ENCODE assay signal across 22 cellular contexts in the genomic region with DNA sequence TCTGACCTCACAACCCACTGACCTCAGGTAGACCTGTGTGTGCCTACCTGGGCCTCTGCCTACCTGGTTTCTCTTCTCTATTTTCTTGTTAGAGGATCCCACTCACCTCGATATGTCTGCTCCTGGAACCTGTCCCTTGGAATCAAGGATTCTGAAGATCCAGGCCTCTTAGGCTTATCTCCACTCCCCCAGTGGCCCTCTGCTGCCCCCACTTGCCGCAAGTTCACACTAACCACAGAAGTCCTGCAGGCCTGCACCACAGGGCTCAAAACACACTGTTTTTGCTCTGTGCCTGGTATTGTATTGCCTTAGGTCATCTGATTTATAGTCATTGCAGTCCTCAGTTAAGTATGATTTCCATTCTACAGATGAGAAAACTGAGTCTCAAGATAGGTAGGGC. TPM values are rescaled to one million over a fixed set of nuclear protein-coding genes. Genes with fewer than 3 reads are reported as not detected.
DNase-seq lines count a peak whose midpoint lies in the region; ATAC-seq, FAIRE-seq and TF ChIP-seq lines count a peak whose summit lies in the region.
"Had no signal": no experiment of that assay in that cellular context is flagged by ENCODE, and none has a peak within 500 bp of the region (broad histone marks: within the 10 kb centered on the region; RNA-seq: fewer than 3 reads in every experiment).

No MANE protein-coding gene starts in this region.

- H3K4me3 Mint-ChIP-seq in natural killer cell (no peak overlapping the region), osteocyte (ENCODE audit: unreplicated experiment) (no peak overlapping the region)
- H3K4me3 Mint-ChIP-seq: activated naive CD4-positive, alpha-beta T cell treated with anti-CD3 and anti-CD28 coated beads, Interleukin-2, amount 10 ng/mL, durations not matched to agents 7 days and 5 days; brain had no signal

- intact Hi-C loops in natural killer cell (cut with micrococcal nuclease) = no loop called here

- POLR2A ChIA-PET in A549 (lab: Yijun Ruan, JAX) = no interaction called here

- TF ChIP-seq POLR2A in A549 (IDR thresholded peaks at IDR 0.05; ENCODE audit: low read length) = no peak

- no peaks in the 10 kb centered on the region for H3K36me3 Mint-ChIP-seq in natural killer cell
- no peaks in the 10 kb centered on the region for H3K36me3 Mint-ChIP-seq in osteocyte (ENCODE audit: unreplicated experiment)
- H3K36me3 Mint-ChIP-seq: activated naive CD4-positive, alpha-beta T cell treated with anti-CD3 and anti-CD28 coated beads, Interleukin-2, amount 10 ng/mL, durations not matched to agents 7 days and 5 days; brain had no signal

- TF ChIP-seq CTCF in A549 (IDR thresholded peaks at IDR 0.05) (peak; percentile 37; the same call in 2 of the 3 replicates), GM12872 (IDR thresholded peaks at IDR 0.05; ENCODE audit: insufficient read depth, low read depth, low read length) (peak; percentile 19; the same call in 1 of the 3 replicates), foreskin keratinocyte (conservative IDR thresholded peaks at IDR 0.05) (peak; percentile 20), natural killer cell (IDR thresholded peaks at IDR 0.05) (no peak), osteocyte (IDR thresholded peaks at IDR 0.05) (no peak)

- H3K9ac ChIP-seq in NT2/D1 (ENCODE audit: insufficient read length, low read depth) = no peak overlapping the region
- H3K9ac ChIP-seq: BLaER1 treated with 17β-estradiol and CSF1 and Interleukin-3, amounts not matched to agents 10 nM and 100 nM had no signal

- H3K4me2 ChIP-seq in A549 = no peak overlapping the region
- H3K4me2 ChIP-seq: BLaER1 treated with 17β-estradiol and CSF1 and Interleukin-3, amounts not matched to agents 10 nM and 100 nM had no signal

- H3K4me3 ChIP-seq in A549 = no peak overlapping the region
- H3K4me3 ChIP-seq in NT2/D1 (ENCODE audit: insufficient read length, low read depth) = no peak overlapping the region
- H3K4me3 ChIP-seq: BLaER1 treated with 17β-estradiol and CSF1 and Interleukin-3, amounts not matched to agents 10 nM and 100 nM; right atrium auricular region had no signal

- no peaks in the 10 kb centered on the region for H3K27me3 ChIP-seq in NT2/D1 (ENCODE audit: insufficient read depth, insufficient read length)
- peaks cover 7% of the 10 kb centered on the region for H3K27me3 ChIP-seq in foreskin keratinocyte
- H3K27me3 ChIP-seq: BLaER1 treated with 17β-estradiol and CSF1 and Interleukin-3, amounts not matched to agents 10 nM and 100 nM; right atrium auricular region had no signal

- no peak for FAIRE-seq in A549 (lab: Jason Lieb, UNC)
- FAIRE-seq: G401.6, GM19239, urothelium cell line had no signal

- DNase-seq in A549 (ENCODE audit: low read depth in 1 of 2, low spot score in 1 of 2) (peak in 1 of 2 experiments; percentile 38), NT2/D1 (ENCODE audit: low read depth, low spot score) (peak; percentile 11), foreskin keratinocyte (no peak), natural killer cell (no peak), osteocyte (ENCODE audit: extremely low spot score, unreplicated experiment) (no peak)
- DNase-seq in activated CD4-positive, alpha-beta T cell treated with anti-CD3 and anti-CD28 coated beads for 1 hour = no peak
- DNase-seq in activated T-cell treated with anti-CD3 and anti-CD28 coated beads, Interleukin-2, amount 50 U/mL, for 1 hour = no peak
- DNase-seq: activated naive CD4-positive, alpha-beta T cell treated with anti-CD3 and anti-CD28 coated beads, Interleukin-2, amount 10 ng/mL, durations not matched to agents 7 days and 5 days; effector memory CD4-positive, alpha-beta T cell; foreskin melanocyte; NCI-H2171; stimulated activated naive CD4-positive, alpha-beta T cell; T1000 had no signal

- 24% methylated on average over 2 of the region's 2 CpGs for WGBS in A549 (ENCODE audit: missing lambda C conversion rate)

- ATAC-seq in A549 (peak; percentile 71 to 87; a peak in 4 of 6 replicates), foreskin keratinocyte (no peak), natural killer cell (no peak)

- H3K27me3 Mint-ChIP-seq in natural killer cell (ENCODE audit: low read depth in 2 of 2) = peaks cover 10 to 36% of the 10 kb centered on the region in 2 donors
- H3K27me3 Mint-ChIP-seq in osteocyte (ENCODE audit: unreplicated experiment) = no peaks in the 10 kb centered on the region
- H3K27me3 Mint-ChIP-seq: activated naive CD4-positive, alpha-beta T cell treated with anti-CD3 and anti-CD28 coated beads, Interleukin-2, amount 10 ng/mL, durations not matched to agents 7 days and 5 days had no signal

- H3K9me3 ChIP-seq in A549 = no peaks in the 10 kb centered on the region
- no peaks in the 10 kb centered on the region for H3K9me3 ChIP-seq in NT2/D1 (ENCODE audit: insufficient read depth, low read length)
- H3K9me3 ChIP-seq: BLaER1 treated with 17β-estradiol and CSF1 and Interleukin-3, amounts not matched to agents 10 nM and 100 nM; right atrium auricular region had no signal

- TF ChIP-seq RAD21 in A549 (conservative IDR thresholded peaks at IDR 0.05 in 1 of 2, IDR thresholded peaks at IDR 0.05 in 1 of 2) = peak; percentile 61 to 74

- H3K4me1 Mint-ChIP-seq in natural killer cell = peaks cover 6 to 7% of the 10 kb centered on the region in 2 donors
- H3K4me1 Mint-ChIP-seq in osteocyte (ENCODE audit: unreplicated experiment) = no peaks in the 10 kb centered on the region
- H3K4me1 Mint-ChIP-seq: activated naive CD4-positive, alpha-beta T cell treated with anti-CD3 and anti-CD28 coated beads, Interleukin-2, amount 10 ng/mL, durations not matched to agents 7 days and 5 days had no signal

- H3K9me3 Mint-ChIP-seq in natural killer cell (no peaks in the 10 kb centered on the region), osteocyte (ENCODE audit: unreplicated experiment) (peaks cover 5% of the 10 kb centered on the region)
- H3K9me3 Mint-ChIP-seq: activated naive CD4-positive, alpha-beta T cell treated with anti-CD3 and anti-CD28 coated beads, Interleukin-2, amount 10 ng/mL, durations not matched to agents 7 days and 5 days had no signal

- no peak for TF ChIP-seq EP300 in A549 (IDR thresholded peaks at IDR 0.05)

- H3K27ac Mint-ChIP-seq in natural killer cell (no peak overlapping the region), osteocyte (ENCODE audit: unreplicated experiment) (no peak overlapping the region)
- H3K27ac Mint-ChIP-seq: activated naive CD4-positive, alpha-beta T cell treated with anti-CD3 and anti-CD28 coated beads, Interleukin-2, amount 10 ng/mL, durations not matched to agents 7 days and 5 days had no signal

- H3K27ac ChIP-seq in A549 (no peak overlapping the region), foreskin keratinocyte (no peak overlapping the region)
- H3K27ac ChIP-seq: BLaER1 treated with 17β-estradiol and CSF1 and Interleukin-3, amounts not matched to agents 10 nM and 100 nM; right atrium auricular region; RWPE1 had no signal

- peaks cover 10% of the 10 kb centered on the region for H3K4me1 ChIP-seq in A549
- peaks cover 4% of the 10 kb centered on the region for H3K4me1 ChIP-seq in NT2/D1 (ENCODE audit: insufficient read depth, insufficient read length)
- peaks cover 14% of the 10 kb centered on the region for H3K4me1 ChIP-seq in foreskin keratinocyte
- H3K4me1 ChIP-seq: right atrium auricular region had no signal

- CTCF ChIA-PET in A549 (lab: Yijun Ruan, JAX) = interaction anchor here (0.6 to 3.5 kb wide), 9 partner anchors 9 to 498 kb away, joined by 3 to 33 read pairs (median 3); no protein-coding TSS in a partner anchor

- no peaks in the 10 kb centered on the region for H3K36me3 ChIP-seq in NT2/D1 (ENCODE audit: insufficient read depth, insufficient read length, low read length)
- H3K36me3 ChIP-seq: BLaER1 treated with 17β-estradiol and CSF1 and Interleukin-3, amounts not matched to agents 10 nM and 100 nM; right atrium auricular region had no signal

TF ChIP-seq in A549, 52 proteins besides CTCF, POLR2A, EP300 and RAD21:
- no peak for TF ChIP-seq POLR2AphosphoS2 (conservative IDR thresholded peaks at IDR 0.05; ENCODE audit: low read length)
- peak; percentile 38 for TF ChIP-seq SMC3 (IDR thresholded peaks at IDR 0.05)
- TF ChIP-seq, protein P1, sequence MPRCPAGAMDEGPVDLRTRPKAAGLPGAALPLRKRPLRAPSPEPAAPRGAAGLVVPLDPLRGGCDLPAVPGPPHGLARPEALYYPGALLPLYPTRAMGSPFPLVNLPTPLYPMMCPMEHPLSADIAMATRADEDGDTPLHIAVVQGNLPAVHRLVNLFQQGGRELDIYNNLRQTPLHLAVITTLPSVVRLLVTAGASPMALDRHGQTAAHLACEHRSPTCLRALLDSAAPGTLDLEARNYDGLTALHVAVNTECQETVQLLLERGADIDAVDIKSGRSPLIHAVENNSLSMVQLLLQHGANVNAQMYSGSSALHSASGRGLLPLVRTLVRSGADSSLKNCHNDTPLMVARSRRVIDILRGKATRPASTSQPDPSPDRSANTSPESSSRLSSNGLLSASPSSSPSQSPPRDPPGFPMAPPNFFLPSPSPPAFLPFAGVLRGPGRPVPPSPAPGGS (IDR thresholded peaks at IDR 0.05) = no peak
TF ChIP-seq in A549: peak in this region for 1.

RNA-seq across cellular contexts. Expression of gene NRXN3, which starts 15.3 kb away (rescaled TPM):
- polyA plus RNA-seq in A549 (2011; rRNA removed) (0.62 and 0.66 TPM in 2 replicates), A549 (2017; fragmentation: RNase III; extraction: RNeasy Plus Mini Kit Qiagen cat#74134 plus additional on column Dnase treatment) (2.1 to 2.3 TPM (median 2.1 TPM) in 3 replicates), foreskin keratinocyte (0.16 and 0.24 TPM in 2 replicates)
- 0.34 and 0.43 TPM in 2 replicates for polyA plus RNA-seq in A549 (2012; cell fraction: cytosol; rRNA removed)
- 0.70 and 1.2 TPM in 2 replicates for polyA plus RNA-seq in A549 (2012; cell fraction: nucleus; rRNA removed)
- polyA minus RNA-seq in A549 (2011; rRNA and poly(A)+ RNA removed) = 1.2 and 1.7 TPM in 2 replicates
- total RNA-seq in foreskin keratinocyte (0.65 and 0.74 TPM in 2 replicates), natural killer cell (not detected), osteocyte (26.4 and 26.5 TPM in 2 replicates)
- total RNA-seq: activated CD8-positive, alpha-beta memory T cell treated with anti-CD3 and anti-CD28 coated beads for 36 hours had no signal

Comparison
In these comparisons a context has a peak if more than half of its experiments do, and no peak if none do; other contexts are left out.
1. ATAC-seq: peak in A549 (2 of 2); none in foreskin keratinocyte (single experiment) and natural killer cell (0 of 3).
2. CTCF ChIP-seq: peak in A549 (single experiment), GM12872 (single experiment) and foreskin keratinocyte (single experiment); none in natural killer cell (single experiment) and osteocyte (single experiment).
3. RNA of gene NRXN3, which starts 15.3 kb away (total RNA-seq): 26.4 to 26.5 TPM in osteocyte; 0.65 to 0.74 TPM in foreskin keratinocyte and not detected in natural killer cell; every median in the first group is over 10 times any median in the second.